6 cellular contexts compared by ENCODE assay signal in the genomic region with DNA sequence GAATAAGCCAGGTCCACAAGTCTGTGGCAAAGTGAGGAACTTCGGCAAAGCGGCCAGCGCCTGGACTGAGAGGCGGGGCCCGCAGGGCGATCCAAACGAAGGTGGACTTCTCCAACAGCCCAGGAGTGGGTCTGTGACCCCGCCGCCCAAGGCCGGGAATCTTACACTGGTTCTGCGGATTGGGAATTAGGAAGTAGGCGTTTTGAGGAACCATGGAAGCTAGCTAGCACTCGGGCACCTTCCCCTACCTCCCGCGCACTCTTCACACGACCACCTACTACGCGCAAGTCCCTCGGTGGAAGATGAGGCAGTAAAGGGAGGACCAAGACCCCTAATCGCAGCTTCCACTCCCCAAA. TPM values are rescaled to one million over a fixed set of nuclear protein-coding genes. Genes with fewer than 3 reads are reported as not detected.
A peak's percentile ranks its signal among the peaks of the same experiment; 100 is the strongest.
DNase-seq lines count a peak whose midpoint lies in the region; ATAC-seq and TF ChIP-seq lines count a peak whose summit lies in the region.

No MANE protein-coding gene starts in this region.

- no peak for ATAC-seq in naive thymus-derived CD4-positive, alpha-beta T cell
- ATAC-seq in HG03159 (IDR thresholded peaks at IDR 0.05; ENCODE audit: unreplicated experiment) = no peak

- H3K27me3 ChIP-seq in naive thymus-derived CD4-positive, alpha-beta T cell (ENCODE audit: control insufficient read depth in 2 of 2, insufficient read depth in 2 of 2, low read length in 2 of 2) = no peaks in the 10 kb centered on the region

- peaks cover 3% of the 10 kb centered on the region; the same call in 1 of the 2 replicates for H3K4me1 ChIP-seq in ES-I3 (ENCODE audit: insufficient read depth, low read length)
- peaks cover 35 to 40% of the 10 kb centered on the region in 2 donors for H3K4me1 ChIP-seq in naive thymus-derived CD4-positive, alpha-beta T cell (ENCODE audit: control insufficient read depth in 2 of 2, insufficient read depth in 2 of 2, low read length in 2 of 2)

- CTCF ChIA-PET in naive thymus-derived CD4-positive, alpha-beta T cell (lab: Charles Lee) = interaction anchor here (1.2 kb wide), 1 partner anchor 840 kb away, joined by 4 read pairs; no protein-coding TSS in a partner anchor

- no peaks in the 10 kb centered on the region for H3K9me3 ChIP-seq in ES-I3 (ENCODE audit: control insufficient read depth, insufficient read depth, low read length)
- H3K9me3 ChIP-seq in naive thymus-derived CD4-positive, alpha-beta T cell (ENCODE audit: control insufficient read depth in 2 of 3, low read length in 3 of 3) = no peaks in the 10 kb centered on the region

- H3K27ac ChIP-seq in naive thymus-derived CD4-positive, alpha-beta T cell (ENCODE audit: low read depth, low read length) = peak overlapping the region; percentile 93

- no peaks in the 10 kb centered on the region for H3K9me3 Mint-ChIP-seq in naive thymus-derived CD4-positive, alpha-beta T cell

- POLR2A ChIA-PET in naive thymus-derived CD4-positive, alpha-beta T cell (lab: Charles Lee) = interaction anchor here (1.3 to 5.9 kb wide), 2 partner anchors 64 to 195 kb away, joined by 4 to 40 read pairs; a partner anchor contains a TSS

- DNase-seq in astrocyte of the cerebellum (ENCODE audit: low read depth) = no peak
- no peak for DNase-seq in naive thymus-derived CD4-positive, alpha-beta T cell
- no peak for DNase-seq in iPS-NIHi11 (ENCODE audit: low spot score)
- no peak for DNase-seq in cortex of kidney (lab: John Stamatoyannopoulos, UW)

- H3K36me3 Mint-ChIP-seq in naive thymus-derived CD4-positive, alpha-beta T cell = peaks cover 12 to 27% (median 12%) of the 10 kb centered on the region in 5 donors

- H3K27ac Mint-ChIP-seq in naive thymus-derived CD4-positive, alpha-beta T cell = peak overlapping the region in 8 of 9 donors; percentile 13 to 94 (median 88)

- intact Hi-C loops in naive thymus-derived CD4-positive, alpha-beta T cell (cut with micrococcal nuclease) = loop anchor here (1.0 to 10.0 kb wide), 13 partner anchors 64 to 1635 kb away; a partner anchor contains a TSS

- H3K9ac ChIP-seq in ES-I3 (ENCODE audit: low read depth, low read length) = peak overlapping the region; percentile 61; the same call in 1 of the 2 replicates

- no peak for TF ChIP-seq CTCF in astrocyte of the cerebellum (IDR thresholded peaks at IDR 0.05; ENCODE audit: low read depth, low read length, missing control alignments)

- peak overlapping the region; percentile 73 to 98 (median 92) for H3K4me3 Mint-ChIP-seq in naive thymus-derived CD4-positive, alpha-beta T cell

- in situ Hi-C loops in astrocyte of the cerebellum (cut with HindIII; ENCODE audit: low sequenced_read_pairs) = loop anchor here (25.0 kb wide), 1 partner anchor 625 kb away; no protein-coding TSS in a partner anchor

- peaks cover 45 to 72% (median 63%) of the 10 kb centered on the region in 7 donors for H3K4me1 Mint-ChIP-seq in naive thymus-derived CD4-positive, alpha-beta T cell

- no peaks in the 10 kb centered on the region for H3K27me3 Mint-ChIP-seq in naive thymus-derived CD4-positive, alpha-beta T cell

- no peaks in the 10 kb centered on the region; the same call in none of the 2 replicates for H3K36me3 ChIP-seq in ES-I3 (ENCODE audit: insufficient read depth, low read length)
- H3K36me3 ChIP-seq in naive thymus-derived CD4-positive, alpha-beta T cell (ENCODE audit: control insufficient read depth in 2 of 3, insufficient read depth in 3 of 3, low read length in 3 of 3) = peaks cover 0 to 31% (median 7%) of the 10 kb centered on the region in 3 experiments

- H3K4me3 ChIP-seq in astrocyte of the cerebellum (ENCODE audit: low read depth, low read length) = peak overlapping the region; percentile 98
- peak overlapping the region; percentile 77 for H3K4me3 ChIP-seq in naive thymus-derived CD4-positive, alpha-beta T cell (ENCODE audit: low read length)

RNA-seq across cellular contexts. Expression of a gene that starts 0.6 kb away (rescaled TPM):
- total RNA-seq in naive thymus-derived CD4-positive, alpha-beta T cell = 100 to 1,000 TPM in 2 of 5 experiments, 10 to 100 TPM in 3; 74.6 to 113 (median 78.8) TPM
- polyA plus RNA-seq in naive thymus-derived CD4-positive, alpha-beta T cell = 100 to 1,000 TPM; 144 to 158 TPM

RNA-seq across cellular contexts. Expression of a gene that starts 2.2 kb away (rescaled TPM):
- 10 to 100 TPM; 19.6 to 31.3 (median 23.7) TPM for total RNA-seq in naive thymus-derived CD4-positive, alpha-beta T cell
- 10 to 100 TPM in 1 of 2 donors, 1 to 10 TPM in 1; 9.3 to 21.1 TPM for polyA plus RNA-seq in naive thymus-derived CD4-positive, alpha-beta T cell

RNA-seq across cellular contexts. Expression of a gene that starts 5.9 kb away (rescaled TPM):
- 1 to 10 TPM; 1.4 to 6.1 (median 5.0) TPM for total RNA-seq in naive thymus-derived CD4-positive, alpha-beta T cell
- polyA plus RNA-seq in naive thymus-derived CD4-positive, alpha-beta T cell = under 1 TPM; 0.37 to 0.47 TPM

RNA-seq across cellular contexts. Expression of a gene that starts 30.3 kb away (rescaled TPM):
- total RNA-seq in naive thymus-derived CD4-positive, alpha-beta T cell = not detected
- polyA plus RNA-seq in naive thymus-derived CD4-positive, alpha-beta T cell = not detected
